In the genomic region with DNA sequence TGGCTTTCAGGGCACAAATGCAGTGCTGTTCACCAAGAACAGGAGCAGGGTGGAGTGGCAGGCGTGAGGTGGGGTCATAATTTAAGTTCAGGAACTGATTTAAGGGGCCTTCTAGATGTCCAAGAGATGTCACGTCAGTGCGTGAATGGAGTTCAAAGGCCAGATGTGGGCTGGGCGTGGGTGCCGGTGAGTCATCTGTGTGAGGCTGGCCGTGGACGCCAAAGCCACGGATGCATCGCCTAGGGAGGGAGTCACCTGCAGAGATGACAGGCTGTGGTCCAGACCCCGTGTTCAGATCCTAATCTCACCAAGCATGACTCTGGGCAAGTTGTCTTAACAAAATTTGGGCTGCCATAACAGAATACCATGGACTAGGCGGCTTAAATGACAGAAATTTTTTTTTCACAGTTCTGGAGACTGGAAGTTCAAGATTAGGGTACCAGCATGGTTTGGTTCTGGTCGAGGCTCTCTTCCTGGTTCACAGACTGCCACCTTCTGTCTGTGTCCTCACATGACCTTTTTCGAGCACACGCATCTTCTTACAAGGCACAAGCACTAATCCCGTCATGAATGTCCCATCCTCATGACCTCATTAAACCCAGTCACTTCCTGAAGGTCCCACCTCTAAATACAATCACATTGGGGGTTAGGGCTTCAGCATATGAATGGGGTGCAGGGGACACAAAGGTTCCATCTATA, we compare ENCODE assay signal across 14 cellular contexts.
DNase-seq lines count a peak whose midpoint lies in the region; ATAC-seq, FAIRE-seq and TF ChIP-seq lines count a peak whose summit lies in the region.
"Had no signal": no experiment of that assay in that cellular context is flagged by ENCODE, and none has a peak within 500 bp of the region (broad histone marks: within the 10 kb centered on the region; RNA-seq: fewer than 3 reads in every experiment).

No MANE protein-coding gene starts in this region.

- CTCF ChIA-PET in activated CD4-positive, alpha-beta memory T cell treated with anti-CD3 and anti-CD28 coated beads, Interleukin-2, amount 10 ng/mL, durations not matched to agents 7 days and 5 days (lab: Charles Lee): interaction anchor here (1.4 kb wide), 1 partner anchor 144 kb away, joined by 6 read pairs; no protein-coding TSS in a partner anchor

- H3K27ac ChIP-seq in small intestine (ENCODE audit: low read depth in 1 of 2, low read length in 1 of 2) (no peak overlapping the region), upper lobe of left lung (no peak overlapping the region)
- H3K27ac ChIP-seq: heart left ventricle, left lung had no signal

- no peak for FAIRE-seq in small intestine (lab: Jason Lieb, UNC)

- peaks cover 1% of the 10 kb centered on the region for H3K27me3 Mint-ChIP-seq in IgD-negative memory B cell
- H3K27me3 Mint-ChIP-seq in activated CD4-positive, alpha-beta memory T cell treated with anti-CD3 and anti-CD28 coated beads, Interleukin-2, amount 10 ng/mL, durations not matched to agents 7 days and 5 days: no peaks in the 10 kb centered on the region
- H3K27me3 Mint-ChIP-seq: brain had no signal

- WGBS in small intestine, 3 donors: 36 to 71% (median 56%) methylated on average over 15 of the region's 15 CpGs
- 89 to 90% methylated on average over 15 of the region's 15 CpGs for WGBS in upper lobe of left lung, 2 donors

- POLR2A ChIA-PET in activated CD4-positive, alpha-beta memory T cell treated with anti-CD3 and anti-CD28 coated beads, Interleukin-2, amount 10 ng/mL, durations not matched to agents 7 days and 5 days (lab: Charles Lee): no interaction called here

- TF ChIP-seq EP300 in upper lobe of left lung (IDR thresholded peaks at IDR 0.05): no peak

- H3K27me3 ChIP-seq in small intestine (ENCODE audit: control insufficient read depth in 2 of 2, insufficient read depth in 2 of 2, low read length in 2 of 2): no peaks in the 10 kb centered on the region
- no peaks in the 10 kb centered on the region for H3K27me3 ChIP-seq in upper lobe of left lung
- H3K27me3 ChIP-seq: heart left ventricle, left lung had no signal

- peak; percentile 32 for DNase-seq in activated naive CD4-positive, alpha-beta T cell treated with Interleukin-2 at 50 U/mL for 16 hours
- no peak for DNase-seq in activated naive CD4-positive, alpha-beta T cell (lab: John Stamatoyannopoulos, UW)
- DNase-seq in activated CD4-positive, alpha-beta memory T cell treated with anti-CD3 and anti-CD28 coated beads, Interleukin-2, amount 10 ng/mL, durations not matched to agents 7 days and 5 days: peak; percentile 26
- peak; percentile 59 for DNase-seq in small intestine
- no peak for DNase-seq in upper lobe of left lung
- DNase-seq in NCI-H1417 treated with DMSO at 0.1 percent for 48 hours (lab: John Stamatoyannopoulos, UW): no peak
- DNase-seq: AML-193, GDM1, NCI-H1436 had no signal

- no peak overlapping the region for H3K4me3 ChIP-seq in small intestine (ENCODE audit: low read depth in 1 of 2, low read length in 2 of 2)
- H3K4me3 ChIP-seq in upper lobe of left lung: no peak overlapping the region
- H3K4me3 ChIP-seq: heart left ventricle, left lung had no signal

- TF ChIP-seq CTCF in upper lobe of left lung (IDR thresholded peaks at IDR 0.05): no peak

- peaks cover 9% of the 10 kb centered on the region for H3K36me3 Mint-ChIP-seq in IgD-negative memory B cell
- no peaks in the 10 kb centered on the region for H3K36me3 Mint-ChIP-seq in activated CD4-positive, alpha-beta memory T cell treated with anti-CD3 and anti-CD28 coated beads, Interleukin-2, amount 10 ng/mL, durations not matched to agents 7 days and 5 days (ENCODE audit: low read depth)

- H3K9me3 ChIP-seq in small intestine (ENCODE audit: control insufficient read depth, low read depth) (no peaks in the 10 kb centered on the region), upper lobe of left lung (no peaks in the 10 kb centered on the region)
- H3K9me3 ChIP-seq: heart left ventricle, left lung had no signal

- H3K4me1 Mint-ChIP-seq in IgD-negative memory B cell: peaks cover 24 to 39% (median 26%) of the 10 kb centered on the region in 3 donors
- H3K4me1 Mint-ChIP-seq in activated CD4-positive, alpha-beta memory T cell treated with anti-CD3 and anti-CD28 coated beads, Interleukin-2, amount 10 ng/mL, durations not matched to agents 7 days and 5 days: peaks cover 21% of the 10 kb centered on the region

- H3K4me1 ChIP-seq in small intestine (ENCODE audit: control insufficient read depth in 2 of 2, insufficient read depth in 1 of 2, low read depth in 1 of 2, low read length in 1 of 2) (peaks cover 0 to 4% of the 10 kb centered on the region in 2 donors), upper lobe of left lung (peaks cover 0 to 9% (median 0%) of the 10 kb centered on the region in 4 donors)

- H3K9me3 Mint-ChIP-seq in IgD-negative memory B cell: no peaks in the 10 kb centered on the region
- H3K9me3 Mint-ChIP-seq in activated CD4-positive, alpha-beta memory T cell treated with anti-CD3 and anti-CD28 coated beads, Interleukin-2, amount 10 ng/mL, durations not matched to agents 7 days and 5 days: no peaks in the 10 kb centered on the region

- H3K36me3 ChIP-seq in small intestine (ENCODE audit: control insufficient read depth in 2 of 2, insufficient read depth in 2 of 2, low read length in 2 of 2) (no peaks in the 10 kb centered on the region), upper lobe of left lung (peaks cover 0 to 9% (median 0%) of the 10 kb centered on the region in 4 donors)

- no peak overlapping the region for H3K4me3 Mint-ChIP-seq in IgD-negative memory B cell
- no peak overlapping the region for H3K4me3 Mint-ChIP-seq in activated CD4-positive, alpha-beta memory T cell treated with anti-CD3 and anti-CD28 coated beads, Interleukin-2, amount 10 ng/mL, durations not matched to agents 7 days and 5 days
- H3K4me3 Mint-ChIP-seq: brain had no signal

- ATAC-seq in upper lobe of left lung (ENCODE audit: low FRiP score in 2 of 2) (no peak), HG02981 (IDR thresholded peaks at IDR 0.05; ENCODE audit: unreplicated experiment) (no peak)
- ATAC-seq: left lung had no signal

- TF ChIP-seq POLR2A in upper lobe of left lung (IDR thresholded peaks at IDR 0.05): no peak

- peak overlapping the region in 2 of 3 donors; percentile 8 to 65 for H3K27ac Mint-ChIP-seq in IgD-negative memory B cell
- no peak overlapping the region for H3K27ac Mint-ChIP-seq in activated CD4-positive, alpha-beta memory T cell treated with anti-CD3 and anti-CD28 coated beads, Interleukin-2, amount 10 ng/mL, durations not matched to agents 7 days and 5 days
- H3K27ac Mint-ChIP-seq: brain had no signal

Comparison
In these comparisons a context has a peak if more than half of its experiments do, and no peak if none do; other contexts are left out.
1. DNase-seq: peak in activated naive CD4-positive, alpha-beta T cell treated with Interleukin-2 at 50 U/mL for 16 hours (single experiment), activated CD4-positive, alpha-beta memory T cell treated with anti-CD3 and anti-CD28 coated beads, Interleukin-2, amount 10 ng/mL, durations not matched to agents 7 days and 5 days (single experiment) and small intestine (single experiment); none in activated naive CD4-positive, alpha-beta T cell (0 of 4), upper lobe of left lung (0 of 2) and NCI-H1417 treated with DMSO at 0.1 percent for 48 hours (single experiment).